In genomic region chr11:130448416-130449068, GRCh38 we compare ENCODE assay signal across 1 cellular context.
A peak's percentile ranks its signal among the peaks of the same experiment; 100 is the strongest.
TF ChIP-seq lines count a peak whose summit lies in the region.

TSS of gene ADAMTS15 (plus strand) at chr11:130448645. CDS start at chr11:130448974, 329 bp downstream.

TF ChIP-seq in HepG2, 621 proteins besides CTCF, POLR2A, EP300 and RAD21 (continued from another document):
- TF ChIP-seq ZNF710 (CRISPR knock-in tag; IDR thresholded peaks at IDR 0.05; ENCODE audit: borderline replicate concordance), result no peak
- no peak for TF ChIP-seq HMG20B (CRISPR knock-in tag; conservative IDR thresholded peaks at IDR 0.05)
- no peak for TF ChIP-seq MATR3 (CRISPR knock-in tag; IDR thresholded peaks at IDR 0.05)
- TF ChIP-seq MYPOP (CRISPR knock-in tag; IDR thresholded peaks at IDR 0.05), result no peak
- TF ChIP-seq ZNF768 (CRISPR knock-in tag; IDR thresholded peaks at IDR 0.05), result 0 out of 2 replicates have a peak, but pooled peaks have one; percentile 5
- no peak for TF ChIP-seq FOXA3 (CRISPR knock-in tag; IDR thresholded peaks at IDR 0.05)
- 0 out of 2 replicates have a peak, but pooled peaks have one; percentile 27 for TF ChIP-seq ZNF350 (CRISPR knock-in tag; IDR thresholded peaks at IDR 0.05; ENCODE audit: borderline replicate concordance, low read depth)
- peak; percentile 17; the same call in 1 of the 2 replicates for TF ChIP-seq ZNF687 (CRISPR knock-in tag; IDR thresholded peaks at IDR 0.05)
- peak; percentile 64 for TF ChIP-seq HNRNPLL (IDR thresholded peaks at IDR 0.05; ENCODE audit: low read depth, low read length, poor library complexity, severe bottlenecking)
- no peak for TF ChIP-seq AGO2 (optimal IDR thresholded peaks at IDR 0.05; ENCODE audit: low read depth, low read length)
- no peak for TF ChIP-seq NR1H2 (CRISPR knock-in tag; IDR thresholded peaks at IDR 0.05; ENCODE audit: borderline replicate concordance, low read depth)
- TF ChIP-seq UBTF (CRISPR knock-in tag; IDR thresholded peaks at IDR 0.05), result peak; percentile 39
- no peak for TF ChIP-seq ZNF282 (IDR thresholded peaks at IDR 0.05; ENCODE audit: partially characterized antibody)
- no peak for TF ChIP-seq ZNF232 (CRISPR knock-in tag; IDR thresholded peaks at IDR 0.05; ENCODE audit: borderline replicate concordance)
- no peak for TF ChIP-seq ZNF24 (IDR thresholded peaks at IDR 0.05)
- TF ChIP-seq IRF1 (CRISPR knock-in tag; IDR thresholded peaks at IDR 0.05; ENCODE audit: low read depth), result no peak
- no peak for TF ChIP-seq ZNF776 (CRISPR knock-in tag; IDR thresholded peaks at IDR 0.05)
- TF ChIP-seq KAT7 (CRISPR knock-in tag; IDR thresholded peaks at IDR 0.05; ENCODE audit: borderline replicate concordance), result no peak
- TF ChIP-seq SATB2 (CRISPR knock-in tag; IDR thresholded peaks at IDR 0.05), result no peak
- TF ChIP-seq GPN1 (CRISPR knock-in tag; IDR thresholded peaks at IDR 0.05; ENCODE audit: borderline replicate concordance), result no peak
